ENCODE assay signal across 13 cellular contexts in the genomic region with DNA sequence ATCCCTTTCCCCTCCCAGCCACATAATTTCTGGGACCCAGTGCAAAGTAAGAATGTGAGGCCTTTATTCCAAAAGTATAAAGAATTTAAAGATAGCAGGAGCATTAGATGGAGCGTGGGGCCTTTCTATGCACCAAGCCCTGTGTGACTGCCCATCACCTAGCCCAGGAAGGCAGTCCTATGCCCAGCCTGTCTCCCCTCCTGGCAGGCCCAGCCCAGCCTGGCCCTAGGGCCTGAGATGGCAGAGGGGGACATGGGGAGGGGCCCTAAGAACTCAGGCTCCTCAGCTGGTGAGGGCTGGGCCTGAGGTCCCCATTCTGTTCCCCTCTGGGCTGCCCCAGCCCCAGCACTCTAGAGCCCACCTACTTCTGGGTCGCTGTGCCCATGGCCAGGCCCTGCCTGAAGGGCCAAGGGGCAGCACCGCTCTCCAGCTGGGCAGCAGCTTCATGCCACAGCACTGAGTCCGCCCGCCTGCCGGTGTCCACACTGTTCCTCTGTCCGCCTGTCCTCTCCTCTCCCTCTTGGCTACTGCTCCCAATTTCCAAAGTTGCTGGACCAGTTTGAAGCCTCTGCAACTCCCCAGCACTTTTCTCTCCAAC. TPM values are rescaled to one million over a fixed set of nuclear protein-coding genes. Genes with fewer than 3 reads are reported as not detected.
DNase-seq lines count a peak whose midpoint lies in the region; ATAC-seq, FAIRE-seq and TF ChIP-seq lines count a peak whose summit lies in the region.
"Had no signal": no experiment of that assay in that cellular context is flagged by ENCODE, and none has a peak within 500 bp of the region (broad histone marks: within the 10 kb centered on the region; RNA-seq: fewer than 3 reads in every experiment).

No MANE protein-coding gene starts in this region.

- H3K36me3 ChIP-seq in Panc1 (ENCODE audit: control insufficient read depth, insufficient read depth, low read length) (no peaks in the 10 kb centered on the region), esophagus squamous epithelium (no peaks in the 10 kb centered on the region)

- no peak for FAIRE-seq in GM12891 (lab: Jason Lieb, UNC)
- FAIRE-seq: H1 had no signal

- peaks cover 17% of the 10 kb centered on the region for H3K4me1 Mint-ChIP-seq in progenitor cell of endocrine pancreas (ENCODE audit: low read depth)

- TF ChIP-seq CTCF in Panc1 (IDR thresholded peaks at IDR 0.05) (no peak), esophagus squamous epithelium (IDR thresholded peaks at IDR 0.05) (no peak), progenitor cell of endocrine pancreas (IDR thresholded peaks at IDR 0.05; ENCODE audit: unreplicated experiment) (no peak)

- in situ Hi-C loops in Panc1 (cut with HindIII; ENCODE audit: low pct_unique_long_range_greater_than_20kb, low sequenced_read_pairs): no loop called here

- no peaks in the 10 kb centered on the region for H3K36me3 Mint-ChIP-seq in progenitor cell of endocrine pancreas (ENCODE audit: insufficient read depth)

- DNase-seq in GM12891 (ENCODE audit: insufficient read length, low spot score): no peak
- no peak for DNase-seq in Panc1 (ENCODE audit: low read depth, low spot score)
- no peak for DNase-seq in esophagus squamous epithelium (lab: John Stamatoyannopoulos, UW)
- DNase-seq in NCI-H146 treated with DMSO at 0.1 percent for 48 hours (lab: John Stamatoyannopoulos, UW; ENCODE audit: unreplicated experiment): no peak
- no peak for DNase-seq in stimulated activated CD8-positive, alpha-beta memory T cell treated with anti-CD3 and anti-CD28 coated beads, Interleukin-4, amount 100 ng/mL, for 48 hours
- DNase-seq in progenitor cell of endocrine pancreas (ENCODE audit: low spot score, unreplicated experiment): no peak
- DNase-seq: amygdala; EL; NK-92 treated with Interleukin-12 subunit alpha and Interleukin-12 subunit beta, amount 100 ng/mL, for 24 hours had no signal

- H3K4me1 ChIP-seq in Panc1 (ENCODE audit: control insufficient read depth, insufficient read depth, low read length) (no peaks in the 10 kb centered on the region; the same call in 1 of the 2 replicates), esophagus squamous epithelium (peaks cover 25 to 46% (median 35%) of the 10 kb centered on the region in 3 donors)

- BruUV-seq in Panc1 (replicated peaks; lab: Mats Ljungman, UMichigan): no TSS peak

- no peak overlapping the region for H3K27ac ChIP-seq in Panc1 (ENCODE audit: low read length)
- peak overlapping the region; percentile 73 to 87 (median 81) for H3K27ac ChIP-seq in esophagus squamous epithelium
- peak overlapping the region in 20 of 21 experiments; percentile 15 to 93 (median 84) for H3K27ac ChIP-seq in skin epidermis
- H3K27ac ChIP-seq: epithelial cell of prostate had no signal

- no peak overlapping the region for H3K4me3 ChIP-seq in Panc1 (ENCODE audit: low read depth in 2 of 2, low read length in 2 of 2)
- H3K4me3 ChIP-seq in esophagus squamous epithelium: no peak overlapping the region
- no peak overlapping the region for H3K4me3 ChIP-seq in skin epidermis

- CTCF ChIA-PET in Panc1 (lab: Charles Lee): no interaction called here

- H3K27me3 Mint-ChIP-seq in progenitor cell of endocrine pancreas: peaks cover 3% of the 10 kb centered on the region

- H3K9me3 ChIP-seq in Panc1 (ENCODE audit: control insufficient read depth, insufficient read depth, low read depth, low read length) (no peaks in the 10 kb centered on the region), esophagus squamous epithelium (no peaks in the 10 kb centered on the region)

- POLR2A ChIA-PET in Panc1 (lab: Charles Lee): no interaction called here

- WGBS in esophagus squamous epithelium, 2 donors: 33 to 65% methylated on average over 2 to 4 of the region's 7 CpGs

- H3K27me3 ChIP-seq in Panc1 (ENCODE audit: control insufficient read depth, insufficient read depth, low read length): no peaks in the 10 kb centered on the region
- H3K27me3 ChIP-seq in esophagus squamous epithelium: no peaks in the 10 kb centered on the region

- no peak overlapping the region for H3K27ac Mint-ChIP-seq in progenitor cell of endocrine pancreas

- 0 out of 2 replicates have a peak, but pooled peaks have one; percentile 3 for ATAC-seq in Panc1

- intact Hi-C loops in Panc1 (cut with micrococcal nuclease; ENCODE audit: unreplicated experiment) (no loop called here), esophagus squamous epithelium (cut with DNase I) (no loop called here)

- no peak overlapping the region for H3K4me3 Mint-ChIP-seq in progenitor cell of endocrine pancreas (ENCODE audit: low read depth)

- TF ChIP-seq POLR2A in GM12891 (IDR thresholded peaks at IDR 0.05; ENCODE audit: low read depth, low read length) (no peak), esophagus squamous epithelium (IDR thresholded peaks at IDR 0.05) (no peak)

- H3K9me3 Mint-ChIP-seq in progenitor cell of endocrine pancreas (ENCODE audit: low read depth): no peaks in the 10 kb centered on the region

TF ChIP-seq in GM12891, 5 proteins besides CTCF, POLR2A, EP300 and RAD21:
- TF ChIP-seq PAX5 (IDR thresholded peaks at IDR 0.05; ENCODE audit: insufficient read depth, low read length, severe bottlenecking): no peak
- TF ChIP-seq TAF1 (IDR thresholded peaks at IDR 0.05; ENCODE audit: low read depth, low read length): 0 out of 2 replicates have a peak, but pooled peaks have one; percentile 22

RNA-seq across cellular contexts. Expression of gene SLC23A1, which starts 1.0 kb away (rescaled TPM):
- polyA plus RNA-seq in GM12891 (2012; ENCODE audit: low read depth, missing spikeins): 1.3 TPM
- total RNA-seq in Panc1 (2021; ENCODE audit: unreplicated experiment): not detected
- not detected for polyA plus RNA-seq in Panc1 (2012; ENCODE audit: insufficient read length)
- 1 to 10 TPM in 1 of 4 donors, not detected in 3; 6.4 TPM for total RNA-seq in esophagus squamous epithelium
- 0.20 and 0.48 TPM in 2 replicates for total RNA-seq in progenitor cell of endocrine pancreas
- total RNA-seq: H1, omental fat pad had no signal
- polyA plus RNA-seq: H1 had no signal

RNA-seq across cellular contexts. Expression of gene MZB1, which starts 5.6 kb away (rescaled TPM):
- 156 TPM for polyA plus RNA-seq in GM12891 (2012; ENCODE audit: low read depth, missing spikeins)
- total RNA-seq in Panc1 (2021; ENCODE audit: unreplicated experiment) (0.49 TPM), esophagus squamous epithelium (10 to 100 TPM in 1 of 4 donors, 1 to 10 TPM in 1, under 1 TPM in 2; 0.49 to 11.0 (median 2.0) TPM), progenitor cell of endocrine pancreas (0.24 and 0.80 TPM in 2 replicates)
- polyA plus RNA-seq in Panc1 (2012; ENCODE audit: insufficient read length): 0.21 TPM

RNA-seq across cellular contexts. Expression of gene PROB1, which starts 10.8 kb away (rescaled TPM):
- polyA plus RNA-seq in GM12891 (2012; ENCODE audit: low read depth, missing spikeins): 3.5 TPM
- total RNA-seq in Panc1 (2021; ENCODE audit: unreplicated experiment) (2.3 TPM), esophagus squamous epithelium (1 to 10 TPM in 3 of 4 donors, under 1 TPM in 1; 0.95 to 1.8 (median 1.0) TPM), progenitor cell of endocrine pancreas (2.0 and 2.2 TPM in 2 replicates)
- polyA plus RNA-seq in Panc1 (2012; ENCODE audit: insufficient read length): 3.8 TPM

RNA-seq across cellular contexts. Expression of gene SPATA24, which starts 19.8 kb away (rescaled TPM):
- 9.1 TPM for polyA plus RNA-seq in GM12891 (2012; ENCODE audit: low read depth, missing spikeins)
- 5.5 TPM for total RNA-seq in Panc1 (2021; ENCODE audit: unreplicated experiment)
- 4.0 TPM for polyA plus RNA-seq in Panc1 (2012; ENCODE audit: insufficient read length)
- 1 to 10 TPM; 1.5 to 5.9 (median 5.5) TPM for total RNA-seq in esophagus squamous epithelium
- 13.9 and 14.0 TPM in 2 replicates for total RNA-seq in progenitor cell of endocrine pancreas

RNA-seq across cellular contexts. Expression of gene PAIP2, which starts 42.4 kb away (rescaled TPM):
- 128 TPM for polyA plus RNA-seq in GM12891 (2012; ENCODE audit: low read depth, missing spikeins)
- total RNA-seq in Panc1 (2021; ENCODE audit: unreplicated experiment) (79.4 TPM), esophagus squamous epithelium (10 to 100 TPM; 33.7 to 69.0 (median 57.6) TPM), progenitor cell of endocrine pancreas (92.3 and 97.4 TPM in 2 replicates)
- polyA plus RNA-seq in Panc1 (2012; ENCODE audit: insufficient read length): 229 TPM
